ENCODE assay signal across 9 cellular contexts in the genomic region with DNA sequence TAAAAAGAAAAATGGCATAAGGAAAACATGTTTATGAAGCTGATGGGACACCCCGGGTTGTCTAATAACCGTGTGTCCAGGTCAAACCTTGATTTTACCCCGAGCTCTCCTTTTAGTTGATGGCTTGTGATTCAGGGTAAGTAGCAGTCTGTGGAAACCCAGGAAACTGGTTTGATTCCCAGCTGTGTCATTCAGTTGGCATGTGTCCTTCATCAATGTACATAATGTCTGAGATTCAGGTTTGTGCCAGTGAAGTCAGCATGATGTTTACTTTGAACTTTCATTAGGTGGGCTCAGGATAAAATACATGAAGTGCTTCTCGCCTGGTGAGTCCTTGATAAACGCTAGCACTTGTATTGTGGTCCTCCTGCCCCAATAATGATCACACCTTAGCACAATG. TPM values are rescaled to one million over a fixed set of nuclear protein-coding genes. Genes with fewer than 3 reads are reported as not detected.
DNase-seq lines count a peak whose midpoint lies in the region; ATAC-seq and TF ChIP-seq lines count a peak whose summit lies in the region.
"Had no signal": no experiment of that assay in that cellular context is flagged by ENCODE, and none has a peak within 500 bp of the region (broad histone marks: within the 10 kb centered on the region; RNA-seq: fewer than 3 reads in every experiment).

No MANE protein-coding gene starts in this region.

- peak overlapping the region; percentile 26 for H3K4me2 ChIP-seq in mesenchymal stem cell (ENCODE audit: low read length, poor library complexity, severe bottlenecking)

- no peak overlapping the region for H2BK15ac ChIP-seq in mesenchymal stem cell (ENCODE audit: low read depth, poor library complexity, severe bottlenecking)

- peaks cover 0 to 45% (median 18%) of the 10 kb centered on the region in 12 donors for H3K4me1 ChIP-seq in heart left ventricle
- H3K4me1 ChIP-seq in ascending aorta: peaks cover 4 to 17% of the 10 kb centered on the region in 2 donors
- H3K4me1 ChIP-seq in mesenchymal stem cell (ENCODE audit: control insufficient read depth, insufficient read depth, low read depth, low read length): peaks cover 9% of the 10 kb centered on the region
- peaks cover 16 to 42% (median 19%) of the 10 kb centered on the region in 4 donors for H3K4me1 ChIP-seq in upper lobe of left lung

- H2AFZ ChIP-seq in mesenchymal stem cell (ENCODE audit: low read depth, low read length): no peak overlapping the region

- no peak for TF ChIP-seq POLR2A in heart left ventricle (IDR thresholded peaks at IDR 0.05)
- TF ChIP-seq POLR2A in upper lobe of left lung (IDR thresholded peaks at IDR 0.05): no peak

- no peak for ATAC-seq in heart left ventricle
- ATAC-seq in left ventricle myocardium superior: no peak
- no peak for ATAC-seq in upper lobe of left lung (ENCODE audit: low FRiP score in 2 of 2)

- H3K27ac ChIP-seq in heart left ventricle (peak overlapping the region in 11 of 12 donors; percentile 22 to 81 (median 61)), ascending aorta (peak overlapping the region; percentile 63 to 64), mesenchymal stem cell (ENCODE audit: low read length, poor library complexity, severe bottlenecking) (no peak overlapping the region), upper lobe of left lung (peak overlapping the region; percentile 48 to 80 (median 70))
- H3K27ac ChIP-seq: SJSA1 had no signal

- no peak overlapping the region for H3K4ac ChIP-seq in mesenchymal stem cell (ENCODE audit: low read depth in 1 of 2, low read length in 2 of 2)

- no peak overlapping the region for H2AK5ac ChIP-seq in mesenchymal stem cell (ENCODE audit: low read length, severe bottlenecking)

- no peak overlapping the region for H3K4me3 ChIP-seq in heart left ventricle
- peak overlapping the region in 1 of 2 donors; percentile 39 for H3K4me3 ChIP-seq in ascending aorta
- no peak overlapping the region for H3K4me3 ChIP-seq in mesenchymal stem cell (ENCODE audit: insufficient read depth in 1 of 2, low read depth in 1 of 2, low read length in 2 of 2)
- no peak overlapping the region for H3K4me3 ChIP-seq in upper lobe of left lung
- H3K4me3 ChIP-seq: SJSA1 had no signal

- no peak overlapping the region for H2BK120ac ChIP-seq in mesenchymal stem cell (ENCODE audit: low read depth, low read length)

- TF ChIP-seq EP300 in upper lobe of left lung (IDR thresholded peaks at IDR 0.05): no peak

- H3K9ac ChIP-seq in mesenchymal stem cell (ENCODE audit: low read length): peak overlapping the region; percentile 59

- WGBS in heart left ventricle, 4 donors: 84 to 92% (median 89%) methylated on average over 5 of the region's 5 CpGs
- WGBS in mesenchymal stem cell: 93% methylated on average over 5 of the region's 5 CpGs
- WGBS in upper lobe of left lung, 2 donors: 60 to 77% methylated on average over 5 of the region's 5 CpGs

- H3K27me3 ChIP-seq in heart left ventricle (no peaks in the 10 kb centered on the region), ascending aorta (no peaks in the 10 kb centered on the region), mesenchymal stem cell (ENCODE audit: control insufficient read depth in 1 of 2, insufficient read depth in 1 of 2, low read length in 2 of 2) (no peaks in the 10 kb centered on the region), upper lobe of left lung (no peaks in the 10 kb centered on the region)
- H3K27me3 ChIP-seq: SJSA1 had no signal

- peaks cover 8% of the 10 kb centered on the region for H3K79me1 ChIP-seq in mesenchymal stem cell (replicated peaks; ENCODE audit: low read length, poor library complexity, severe bottlenecking)

- H3K18ac ChIP-seq in mesenchymal stem cell (ENCODE audit: low read depth in 1 of 2, low read length in 2 of 2): no peak overlapping the region

- intact Hi-C loops in heart left ventricle (cut with DNase I) (loop anchor here in 9 of 10 donors (1.0 to 10.0 kb wide), 10 partner anchors 62 to 278 kb away; a partner anchor contains a TSS), left ventricle myocardium superior (cut with micrococcal nuclease) (loop anchor here (10.0 kb wide), 1 partner anchor 270 kb away; no protein-coding TSS in a partner anchor), ascending aorta (cut with DNase I) (loop anchor here (1.0 to 5.0 kb wide), 3 partner anchors 48 to 275 kb away; no protein-coding TSS in a partner anchor)

- H3K9me3 ChIP-seq in heart left ventricle: no peaks in the 10 kb centered on the region
- H3K9me3 ChIP-seq in ascending aorta: no peaks in the 10 kb centered on the region
- no peaks in the 10 kb centered on the region for H3K9me3 ChIP-seq in mesenchymal stem cell (ENCODE audit: control insufficient read depth, low read length)
- no peaks in the 10 kb centered on the region for H3K9me3 ChIP-seq in upper lobe of left lung
- H3K9me3 ChIP-seq: SJSA1 had no signal

- H3K23ac ChIP-seq in mesenchymal stem cell (ENCODE audit: low read length in 2 of 2): no peak overlapping the region

- H2BK12ac ChIP-seq in mesenchymal stem cell (ENCODE audit: low read length in 2 of 2): no peak overlapping the region

- DNase-seq in heart left ventricle (no peak), left ventricle myocardium superior (no peak), ascending aorta (ENCODE audit: low spot score in 2 of 2) (no peak), mesenchymal stem cell (peak; percentile 18), upper lobe of left lung (no peak), midbrain (lab: John Stamatoyannopoulos, UW) (no peak), OCI-M1 (lab: John Stamatoyannopoulos, UW) (no peak), NCI-H774 (lab: John Stamatoyannopoulos, UW) (no peak)

- H4K8ac ChIP-seq in mesenchymal stem cell (ENCODE audit: low read length): no peak overlapping the region

- H3K36me3 ChIP-seq in heart left ventricle (no peaks in the 10 kb centered on the region), ascending aorta (no peaks in the 10 kb centered on the region), mesenchymal stem cell (ENCODE audit: control insufficient read depth in 1 of 2, insufficient read depth in 2 of 2, low read depth in 1 of 2, low read length in 2 of 2) (peaks cover 0 to 4% of the 10 kb centered on the region in 2 experiments), upper lobe of left lung (no peaks in the 10 kb centered on the region)

- no peak overlapping the region for H4K91ac ChIP-seq in mesenchymal stem cell (ENCODE audit: low read length)

- no peak overlapping the region for H3K14ac ChIP-seq in mesenchymal stem cell (ENCODE audit: low read length in 2 of 2)

- H2BK5ac ChIP-seq in mesenchymal stem cell (ENCODE audit: low read depth, low read length, poor library complexity, severe bottlenecking): no peak overlapping the region

- TF ChIP-seq CTCF in heart left ventricle (IDR thresholded peaks at IDR 0.05): no peak
- TF ChIP-seq CTCF in ascending aorta (IDR thresholded peaks at IDR 0.05): no peak
- TF ChIP-seq CTCF in upper lobe of left lung (IDR thresholded peaks at IDR 0.05): no peak

RNA-seq across cellular contexts. Expression of a gene that starts 4.3 kb away (rescaled TPM):
- total RNA-seq in heart left ventricle: 100 to 1,000 TPM in 4 of 9 donors, 10 to 100 TPM in 5; 78.6 to 121 (median 93.9) TPM
- polyA plus RNA-seq in heart left ventricle: 100 to 1,000 TPM in 1 of 2 donors, 10 to 100 TPM in 1; 82.3 to 115 TPM
- total RNA-seq in left ventricle myocardium superior: 84.1 TPM
- 224 TPM for total RNA-seq in ascending aorta
- polyA plus RNA-seq in mesenchymal stem cell (2013, experiment 1 of 2): 116 TPM
- 110 TPM for polyA plus RNA-seq in mesenchymal stem cell (2013, experiment 2 of 2)
- 100 to 1,000 TPM; 108 to 191 (median 171) TPM for total RNA-seq in upper lobe of left lung

RNA-seq across cellular contexts. Expression of a gene that starts 33.5 kb away (rescaled TPM):
- total RNA-seq in heart left ventricle: 10 to 100 TPM; 30.0 to 46.3 (median 37.7) TPM
- polyA plus RNA-seq in heart left ventricle: 10 to 100 TPM; 30.7 to 46.6 TPM
- total RNA-seq in left ventricle myocardium superior: 34.9 TPM
- total RNA-seq in ascending aorta: 11.2 TPM
- polyA plus RNA-seq in mesenchymal stem cell (2013, experiment 1 of 2): 13.3 TPM
- polyA plus RNA-seq in mesenchymal stem cell (2013, experiment 2 of 2): 13.8 TPM
- total RNA-seq in upper lobe of left lung: 10 to 100 TPM; 27.0 to 38.0 (median 31.1) TPM
